ENCODE assay signal across 12 cellular contexts in the genomic region with DNA sequence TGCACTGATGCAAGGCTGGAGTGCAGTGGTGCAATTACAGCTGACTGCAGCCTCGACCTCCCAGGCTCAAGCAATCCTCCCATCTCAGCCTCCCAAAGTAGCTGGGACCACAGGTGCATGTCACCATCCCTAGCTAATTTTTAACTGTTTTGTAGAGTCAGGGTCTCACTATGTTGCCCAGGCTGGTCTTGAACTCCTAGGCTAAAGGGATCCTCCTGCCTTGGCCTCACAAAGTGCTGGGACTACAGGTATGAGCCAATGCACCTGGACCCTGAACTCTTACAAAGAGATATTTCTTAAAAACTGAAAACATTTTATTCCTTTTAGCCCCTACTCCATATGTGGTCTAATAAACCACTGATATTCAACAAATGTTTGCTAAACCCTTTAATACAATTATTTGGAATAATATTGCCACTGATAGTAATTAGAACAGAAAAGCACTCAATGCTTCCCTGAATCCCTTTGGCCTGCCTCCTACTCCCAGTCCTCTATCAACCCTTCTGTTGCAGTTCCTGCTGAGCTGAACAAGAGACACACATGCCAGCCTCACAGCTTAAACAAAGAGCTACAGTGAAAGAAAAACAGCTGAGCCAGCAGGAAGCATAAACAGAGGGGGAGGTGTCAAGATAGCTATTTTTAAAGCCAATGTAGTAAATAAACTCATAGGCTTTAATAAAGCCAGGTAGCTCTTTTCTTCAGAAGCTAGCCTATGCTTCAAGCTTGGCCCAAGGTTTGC. TPM values are rescaled to one million over a fixed set of nuclear protein-coding genes. Genes with fewer than 3 reads are reported as not detected.
DNase-seq lines count a peak whose midpoint lies in the region; ATAC-seq and TF ChIP-seq lines count a peak whose summit lies in the region.
"Had no signal": no experiment of that assay in that cellular context is flagged by ENCODE, and none has a peak within 500 bp of the region (broad histone marks: within the 10 kb centered on the region; RNA-seq: fewer than 3 reads in every experiment).

No MANE protein-coding gene starts in this region.

- H3K27ac ChIP-seq in stomach, result peak overlapping the region in 1 of 5 donors; percentile 22

- H3K4me1 ChIP-seq in stomach, result peaks cover 0 to 10% (median 4%) of the 10 kb centered on the region in 4 donors

- no peaks in the 10 kb centered on the region for H3K36me3 Mint-ChIP-seq in activated naive CD4-positive, alpha-beta T cell treated with anti-CD3 and anti-CD28 coated beads, Interleukin-2, amount 10 ng/mL, durations not matched to agents 7 days and 5 days
- H3K36me3 Mint-ChIP-seq: IgD-negative memory B cell had no signal

- 72 to 89% (median 80%) methylated on average over 1 of the region's 1 CpG for WGBS in stomach, 5 donors

- TF ChIP-seq POLR2A in stomach (IDR thresholded peaks at IDR 0.05), result no peak

- no peaks in the 10 kb centered on the region for H3K27me3 ChIP-seq in stomach

- DNase-seq in HuH-7.5 (ENCODE audit: low spot score), result peak; percentile 15
- DNase-seq in NCI-H774 (lab: John Stamatoyannopoulos, UW), result peak; percentile 64
- DNase-seq in iPS DF 19.7 (ENCODE audit: low read depth, low spot score), result peak; percentile 80
- DNase-seq in sciatic nerve (ENCODE audit: low spot score), result no peak
- DNase-seq in HK-2 (ENCODE audit: unreplicated experiment), result no peak
- no peak for DNase-seq in activated naive CD4-positive, alpha-beta T cell treated with anti-CD3 and anti-CD28 coated beads, Interleukin-2, amount 10 ng/mL, durations not matched to agents 7 days and 5 days
- DNase-seq in stomach, result no peak
- DNase-seq: activated T-cell treated with anti-CD3 and anti-CD28 coated beads, Interleukin-2, amount 50 U/mL, for 72 hours; SW 1271 had no signal

- no peak for TF ChIP-seq CTCF in stomach (IDR thresholded peaks at IDR 0.05)

- peaks cover 9% of the 10 kb centered on the region for H3K27me3 Mint-ChIP-seq in activated naive CD4-positive, alpha-beta T cell treated with anti-CD3 and anti-CD28 coated beads, Interleukin-2, amount 10 ng/mL, durations not matched to agents 7 days and 5 days
- H3K27me3 Mint-ChIP-seq: IgD-negative memory B cell had no signal

- peaks cover 4% of the 10 kb centered on the region for H3K4me1 Mint-ChIP-seq in activated naive CD4-positive, alpha-beta T cell treated with anti-CD3 and anti-CD28 coated beads, Interleukin-2, amount 10 ng/mL, durations not matched to agents 7 days and 5 days

- H3K4me3 ChIP-seq in stomach, result no peak overlapping the region
- H3K4me3 ChIP-seq: lung had no signal

- H3K27ac Mint-ChIP-seq in activated naive CD4-positive, alpha-beta T cell treated with anti-CD3 and anti-CD28 coated beads, Interleukin-2, amount 10 ng/mL, durations not matched to agents 7 days and 5 days, result no peak overlapping the region
- H3K27ac Mint-ChIP-seq: activated T-cell treated with anti-CD3 and anti-CD28 coated beads, Interleukin-2, amount 50 U/mL, for 72 hours; IgD-negative memory B cell had no signal

- no peak for TF ChIP-seq EP300 in stomach (IDR thresholded peaks at IDR 0.05)

- no peaks in the 10 kb centered on the region for H3K36me3 ChIP-seq in stomach

- ATAC-seq in sciatic nerve, result peak; percentile 78
- ATAC-seq in GM18907 (IDR thresholded peaks at IDR 0.05; ENCODE audit: unreplicated experiment), result no peak
- ATAC-seq: activated T-cell treated with anti-CD3 and anti-CD28 coated beads, Interleukin-2, amount 50 U/mL, for 72 hours had no signal

- intact Hi-C loops in sciatic nerve (cut with DNase I), result no loop called here
- intact Hi-C loops in stomach (cut with DNase I; ENCODE audit: low total_unique reads), result no loop called here

- CTCF ChIA-PET in activated naive CD4-positive, alpha-beta T cell treated with anti-CD3 and anti-CD28 coated beads, Interleukin-2, amount 10 ng/mL, durations not matched to agents 7 days and 5 days (lab: Charles Lee), result no interaction called here

- no peak overlapping the region for H3K4me3 Mint-ChIP-seq in activated naive CD4-positive, alpha-beta T cell treated with anti-CD3 and anti-CD28 coated beads, Interleukin-2, amount 10 ng/mL, durations not matched to agents 7 days and 5 days
- H3K4me3 Mint-ChIP-seq: activated T-cell treated with anti-CD3 and anti-CD28 coated beads, Interleukin-2, amount 50 U/mL, for 72 hours; IgD-negative memory B cell had no signal

- H3K9me3 Mint-ChIP-seq in activated naive CD4-positive, alpha-beta T cell treated with anti-CD3 and anti-CD28 coated beads, Interleukin-2, amount 10 ng/mL, durations not matched to agents 7 days and 5 days, result no peaks in the 10 kb centered on the region
- H3K9me3 Mint-ChIP-seq: activated T-cell treated with anti-CD3 and anti-CD28 coated beads, Interleukin-2, amount 50 U/mL, for 72 hours; IgD-negative memory B cell had no signal

- no peaks in the 10 kb centered on the region for H3K9me3 ChIP-seq in stomach

RNA-seq across cellular contexts. Expression of gene GNAI1, which starts 7.0 kb away (rescaled TPM):
- 65.8 TPM for total RNA-seq in sciatic nerve
- total RNA-seq in stomach, result 10 to 100 TPM in 4 of 5 donors, 1 to 10 TPM in 1; 2.6 to 62.4 (median 49.0) TPM
- 10 to 100 TPM; 13.3 to 18.5 (median 16.5) TPM for polyA plus RNA-seq in stomach

Comparison
In these comparisons a context has a peak if more than half of its experiments do, and no peak if none do; other contexts are left out.
1. DNase-seq: peak in HuH-7.5 (single experiment), NCI-H774 (single experiment) and iPS DF 19.7 (single experiment); none in sciatic nerve (single experiment), HK-2 (single experiment), activated naive CD4-positive, alpha-beta T cell treated with anti-CD3 and anti-CD28 coated beads, Interleukin-2, amount 10 ng/mL, durations not matched to agents 7 days and 5 days (single experiment) and stomach (single experiment).